In genomic region chr9:108786756-108787663, GRCh38 we compare ENCODE assay signal across 11 cellular contexts.
DNase-seq lines count a peak whose midpoint lies in the region; ATAC-seq and TF ChIP-seq lines count a peak whose summit lies in the region.
"Had no signal": no experiment of that assay in that cellular context is flagged by ENCODE, and none has a peak within 500 bp of the region (broad histone marks: within the 10 kb centered on the region; RNA-seq: fewer than 3 reads in every experiment).

No MANE protein-coding gene starts in this region.

- H3K27ac Mint-ChIP-seq in activated CD4-positive, alpha-beta T cell treated with anti-CD3 and anti-CD28 coated beads for 36 hours: no peak overlapping the region
- H3K27ac Mint-ChIP-seq: T-helper 1 cell treated with Interleukin-12 subunit alpha and Interleukin-12 subunit beta and Interleukin-4 antibody, amounts not matched to agents 30 μg/mL and 1 μg/mL, for 36 hours had no signal

- H3K4me1 ChIP-seq in right atrium auricular region (peaks cover 0 to 18% of the 10 kb centered on the region in 2 donors), adipocyte (ENCODE audit: control insufficient read depth, insufficient read depth, low read length) (peaks cover 39% of the 10 kb centered on the region)

- CTCF ChIA-PET in activated CD4-positive, alpha-beta T cell treated with anti-CD3 and anti-CD28 coated beads for 36 hours (lab: Charles Lee): interaction anchor here (0.8 kb wide), 1 partner anchor 25 kb away, joined by 3 read pairs; no protein-coding TSS in a partner anchor

- no peaks in the 10 kb centered on the region for H3K36me3 ChIP-seq in right atrium auricular region
- H3K36me3 ChIP-seq in adipocyte (ENCODE audit: control insufficient read depth, insufficient read depth, low read length, severe bottlenecking): no peaks in the 10 kb centered on the region

- H3K27ac ChIP-seq in right atrium auricular region: no peak overlapping the region

- intact Hi-C loops in Right ventricle myocardium superior (cut with DNase I): no loop called here
- intact Hi-C loops in activated CD4-positive, alpha-beta T cell treated with anti-CD3 and anti-CD28 coated beads for 36 hours (cut with DNase I, micrococcal nuclease): no loop called here

- no peaks in the 10 kb centered on the region for H3K4me1 Mint-ChIP-seq in activated CD4-positive, alpha-beta T cell treated with anti-CD3 and anti-CD28 coated beads for 36 hours
- peaks cover 3% of the 10 kb centered on the region for H3K4me1 Mint-ChIP-seq in activated T-cell treated with anti-CD3 and anti-CD28 coated beads, Interleukin-2, amount 50 U/mL, for 4 hours (ENCODE audit: low read depth)

- POLR2A ChIA-PET in activated CD4-positive, alpha-beta T cell treated with anti-CD3 and anti-CD28 coated beads for 36 hours (lab: Charles Lee): no interaction called here

- TF ChIP-seq CTCF in right atrium auricular region (IDR thresholded peaks at IDR 0.05): no peak

- no peak for DNase-seq in Right ventricle myocardium superior
- DNase-seq in right atrium auricular region (ENCODE audit: low spot score): no peak
- peak; percentile 64 for DNase-seq in adipocyte (ENCODE audit: low read depth)
- peak; percentile 61 for DNase-seq in iris pigment epithelial cell (ENCODE audit: low read depth)
- no peak for DNase-seq in activated CD4-positive, alpha-beta T cell treated with anti-CD3 and anti-CD28 coated beads for 36 hours
- no peak for DNase-seq in activated T-cell treated with anti-CD3 and anti-CD28 coated beads, Interleukin-2, amount 50 U/mL, for 4 hours
- DNase-seq: C1 segment of cervical spinal cord; stimulated activated naive CD4-positive, alpha-beta T cell had no signal

- H3K9me3 Mint-ChIP-seq in activated CD4-positive, alpha-beta T cell treated with anti-CD3 and anti-CD28 coated beads for 36 hours (ENCODE audit: low read depth): peaks cover 2% of the 10 kb centered on the region
- no peaks in the 10 kb centered on the region for H3K9me3 Mint-ChIP-seq in activated T-cell treated with anti-CD3 and anti-CD28 coated beads, Interleukin-2, amount 50 U/mL, for 4 hours
- H3K9me3 Mint-ChIP-seq: T-helper 1 cell treated with Interleukin-12 subunit alpha and Interleukin-12 subunit beta and Interleukin-4 antibody, amounts not matched to agents 30 μg/mL and 1 μg/mL, for 36 hours had no signal

- peaks cover 2% of the 10 kb centered on the region for H3K27me3 Mint-ChIP-seq in activated CD4-positive, alpha-beta T cell treated with anti-CD3 and anti-CD28 coated beads for 36 hours
- H3K27me3 Mint-ChIP-seq in activated T-cell treated with anti-CD3 and anti-CD28 coated beads, Interleukin-2, amount 50 U/mL, for 4 hours (ENCODE audit: low read depth): peaks cover 9% of the 10 kb centered on the region

- no peaks in the 10 kb centered on the region for H3K36me3 Mint-ChIP-seq in activated CD4-positive, alpha-beta T cell treated with anti-CD3 and anti-CD28 coated beads for 36 hours (ENCODE audit: low read depth)
- no peaks in the 10 kb centered on the region for H3K36me3 Mint-ChIP-seq in activated T-cell treated with anti-CD3 and anti-CD28 coated beads, Interleukin-2, amount 50 U/mL, for 4 hours (ENCODE audit: insufficient read depth)

- H3K4me3 Mint-ChIP-seq in activated CD4-positive, alpha-beta T cell treated with anti-CD3 and anti-CD28 coated beads for 36 hours: no peak overlapping the region
- H3K4me3 Mint-ChIP-seq in activated T-cell treated with anti-CD3 and anti-CD28 coated beads, Interleukin-2, amount 50 U/mL, for 4 hours: no peak overlapping the region
- H3K4me3 Mint-ChIP-seq: T-helper 1 cell treated with Interleukin-12 subunit alpha and Interleukin-12 subunit beta and Interleukin-4 antibody, amounts not matched to agents 30 μg/mL and 1 μg/mL, for 36 hours had no signal

- H3K27me3 ChIP-seq in right atrium auricular region: no peaks in the 10 kb centered on the region
- H3K27me3 ChIP-seq in adipocyte (replicated peaks; ENCODE audit: control insufficient read depth, insufficient read depth, low read length): no peaks in the 10 kb centered on the region

- ATAC-seq in Right ventricle myocardium superior (ENCODE audit: poor library complexity) (peak; percentile 44), HG03135 (IDR thresholded peaks at IDR 0.05; ENCODE audit: unreplicated experiment) (no peak), HG02885 (IDR thresholded peaks at IDR 0.05; ENCODE audit: poor library complexity, unreplicated experiment) (no peak)
- ATAC-seq in activated CD4-positive, alpha-beta T cell treated with anti-CD3 and anti-CD28 coated beads for 36 hours: no peak
- ATAC-seq in activated T-cell treated with anti-CD3 and anti-CD28 coated beads, Interleukin-2, amount 50 U/mL, for 4 hours: no peak

- H3K9me3 ChIP-seq in right atrium auricular region (peaks cover 0 to 6% of the 10 kb centered on the region in 2 donors), adipocyte (ENCODE audit: control insufficient read depth, low read length) (peaks cover under 1% of the 10 kb centered on the region)

- H3K4me3 ChIP-seq in right atrium auricular region (no peak overlapping the region), adipocyte (ENCODE audit: low read length) (peak overlapping the region; percentile 38)

- H3K9ac ChIP-seq in adipocyte (ENCODE audit: low read length): no peak overlapping the region

Comparison
In these comparisons a context has a peak if more than half of its experiments do, and no peak if none do; other contexts are left out.
1. DNase-seq: peak in adipocyte (single experiment) and iris pigment epithelial cell (single experiment); none in Right ventricle myocardium superior (single experiment), right atrium auricular region (single experiment), activated CD4-positive, alpha-beta T cell treated with anti-CD3 and anti-CD28 coated beads for 36 hours (single experiment) and activated T-cell treated with anti-CD3 and anti-CD28 coated beads, Interleukin-2, amount 50 U/mL, for 4 hours (single experiment).